Comparison of ENCODE assay signal across 9 cellular contexts in genomic region chr11:72773291-72773690, GRCh38. TPM values are rescaled to one million over a fixed set of nuclear protein-coding genes. Genes with fewer than 3 reads are reported as not detected.
A peak's percentile ranks its signal among the peaks of the same experiment; 100 is the strongest.
DNase-seq lines count a peak whose midpoint lies in the region; ATAC-seq, FAIRE-seq and TF ChIP-seq lines count a peak whose summit lies in the region.
"Had no signal": no experiment of that assay in that cellular context is flagged by ENCODE, and none has a peak within 500 bp of the region (broad histone marks: within the 10 kb centered on the region; RNA-seq: fewer than 3 reads in every experiment).

No MANE protein-coding gene starts in this region.

- no peak for TF ChIP-seq CTCF in foreskin keratinocyte (conservative IDR thresholded peaks at IDR 0.05)
- TF ChIP-seq CTCF in GM10266 (IDR thresholded peaks at IDR 0.05; ENCODE audit: control insufficient read depth, insufficient read depth, low read depth, missing control alignments): no peak
- no peak for TF ChIP-seq CTCF in kidney (IDR thresholded peaks at IDR 0.05; ENCODE audit: borderline replicate concordance, extremely low read depth, insufficient read depth)

- H3K36me3 ChIP-seq in SJSA1: no peaks in the 10 kb centered on the region
- no peaks in the 10 kb centered on the region for H3K36me3 ChIP-seq in kidney (ENCODE audit: control insufficient read depth in 1 of 2, insufficient read depth in 2 of 2, low read length in 2 of 2)

- no peaks in the 10 kb centered on the region for H3K9me3 ChIP-seq in SJSA1 (replicated peaks)
- H3K9me3 ChIP-seq in kidney (ENCODE audit: control insufficient read depth in 1 of 2, low read length in 2 of 2): no peaks in the 10 kb centered on the region

- H3K9ac ChIP-seq in kidney (ENCODE audit: low read length in 2 of 2): peak overlapping the region in 1 of 2 donors; percentile 49

- no peak overlapping the region for H3K27ac ChIP-seq in SJSA1
- no peak overlapping the region for H3K27ac ChIP-seq in foreskin keratinocyte
- no peak overlapping the region for H3K27ac ChIP-seq in kidney (ENCODE audit: low read depth in 2 of 2, low read length in 2 of 2)

- ATAC-seq in foreskin keratinocyte: peak; percentile 86

- H3K4me3 ChIP-seq in SJSA1 (no peak overlapping the region), kidney (ENCODE audit: low read length in 2 of 2) (no peak overlapping the region)

- no peak for FAIRE-seq in kidney (lab: Jason Lieb, UNC)

- DNase-seq in GM04503 (ENCODE audit: low read depth): peak; percentile 58
- DNase-seq in SJSA1 (ENCODE audit: low read depth in 1 of 2, low spot score in 2 of 2): peak; percentile 16 to 44
- peak; percentile 61 to 81 for DNase-seq in foreskin keratinocyte
- peak; percentile 68 for DNase-seq in renal cortical epithelial cell (ENCODE audit: low read depth)
- no peak for DNase-seq in GM10266 (ENCODE audit: extremely low spot score)
- DNase-seq in kidney: no peak
- no peak for DNase-seq in ecto neural progenitor cell (ENCODE audit: low spot score)
- DNase-seq in activated naive CD4-positive, alpha-beta T cell treated with Interleukin-2 at 50 U/mL for 16 hours: no peak
- DNase-seq: activated naive CD8-positive, alpha-beta T cell treated with anti-CD3 and anti-CD28 coated beads, Interleukin-2, amount 10 ng/mL, durations not matched to agents 7 days and 5 days had no signal

- no peaks in the 10 kb centered on the region for H3K27me3 ChIP-seq in SJSA1 (replicated peaks)
- H3K27me3 ChIP-seq in foreskin keratinocyte: no peaks in the 10 kb centered on the region

- intact Hi-C loops in kidney (cut with DNase I): no loop called here

- H3K4me1 ChIP-seq in SJSA1 (replicated peaks): no peaks in the 10 kb centered on the region; the same call in 1 of the 2 replicates
- peaks cover 9% of the 10 kb centered on the region for H3K4me1 ChIP-seq in foreskin keratinocyte
- peaks cover 16 to 34% of the 10 kb centered on the region in 2 donors for H3K4me1 ChIP-seq in kidney (ENCODE audit: control insufficient read depth in 1 of 2, insufficient read depth in 1 of 2, low read depth in 1 of 2, low read length in 2 of 2)

RNA-seq across cellular contexts. Expression of gene STARD10, which starts 20.6 kb away (rescaled TPM):
- 10.8 and 13.2 TPM in 2 replicates for total RNA-seq in SJSA1 (2014; rRNA removed; shearing (Covaris generic))
- total RNA-seq in foreskin keratinocyte (77.4 and 80.2 TPM in 2 replicates), renal cortical epithelial cell (41.8 and 108 TPM in 2 replicates), kidney (40.7 TPM)
- polyA plus RNA-seq in foreskin keratinocyte (110 and 113 TPM in 2 replicates), kidney (ENCODE audit: insufficient read depth, low read depth, low replicate concordance) (127 TPM)

RNA-seq across cellular contexts. Expression of gene ARAP1, which starts 21.1 kb away (rescaled TPM):
- 26.4 and 31.0 TPM in 2 replicates for total RNA-seq in SJSA1 (2014; rRNA removed; shearing (Covaris generic))
- total RNA-seq in foreskin keratinocyte (50.2 and 51.8 TPM in 2 replicates), renal cortical epithelial cell (72.9 and 140 TPM in 2 replicates), kidney (80.8 TPM)
- polyA plus RNA-seq in foreskin keratinocyte (38.5 and 40.3 TPM in 2 replicates), kidney (ENCODE audit: insufficient read depth, low read depth, low replicate concordance) (58.2 TPM)

RNA-seq across cellular contexts. Expression of gene ATG16L2, which starts 40.9 kb away (rescaled TPM):
- 3.2 and 7.8 TPM in 2 replicates for total RNA-seq in SJSA1 (2014; rRNA removed; shearing (Covaris generic))
- total RNA-seq in foreskin keratinocyte (13.1 and 15.0 TPM in 2 replicates), renal cortical epithelial cell (15.3 and 16.1 TPM in 2 replicates), kidney (38.6 TPM)
- polyA plus RNA-seq in foreskin keratinocyte (12.5 and 12.8 TPM in 2 replicates), kidney (ENCODE audit: insufficient read depth, low read depth, low replicate concordance) (16.1 TPM)

Comparison
In these comparisons a context has a peak if more than half of its experiments do, and no peak if none do; other contexts are left out.
1. DNase-seq: peak in GM04503 (single experiment), SJSA1 (2 of 2), foreskin keratinocyte (2 of 2) and renal cortical epithelial cell (single experiment); none in GM10266 (single experiment), kidney (single experiment), ecto neural progenitor cell (single experiment) and activated naive CD4-positive, alpha-beta T cell treated with Interleukin-2 at 50 U/mL for 16 hours (single experiment).